In genomic region chr4:119209077-119209476, GRCh38 we compare ENCODE assay signal across 8 cellular contexts.
DNase-seq lines count a peak whose midpoint lies in the region; ATAC-seq lines count a peak whose summit lies in the region.

No MANE protein-coding gene starts in this region.

- peak; percentile 23 for ATAC-seq in HG03039 (IDR thresholded peaks at IDR 0.05; ENCODE audit: unreplicated experiment)

- peak; percentile 86 for DNase-seq in AG08395 (ENCODE audit: low spot score)
- peak; percentile 23 for DNase-seq in activated CD8-positive, alpha-beta memory T cell treated with anti-CD3 and anti-CD28 coated beads, Interleukin-2, amount 50 U/mL, for 4 hours
- peak; percentile 92 for DNase-seq in kidney glomerular epithelial cell (lab: John Stamatoyannopoulos, UW)
- no peak for DNase-seq in amygdala (lab: John Stamatoyannopoulos, UW)
- DNase-seq in NCI-H1417 (lab: John Stamatoyannopoulos, UW) = no peak
- no peak for DNase-seq in SHP77 treated with DMSO at 0.1 percent for 48 hours (lab: John Stamatoyannopoulos, UW)
- DNase-seq in effector CD4-positive, alpha-beta T cell = no peak

Comparison
In these comparisons a context has a peak if more than half of its experiments do, and no peak if none do; other contexts are left out.
1. DNase-seq: peak in AG08395 (single experiment), activated CD8-positive, alpha-beta memory T cell treated with anti-CD3 and anti-CD28 coated beads, Interleukin-2, amount 50 U/mL, for 4 hours (single experiment) and kidney glomerular epithelial cell (single experiment); none in amygdala (0 of 56), NCI-H1417 (0 of 3), SHP77 treated with DMSO at 0.1 percent for 48 hours (single experiment) and effector CD4-positive, alpha-beta T cell (single experiment).